Comparison of ENCODE assay signal across 1 cellular context in the genomic region with DNA sequence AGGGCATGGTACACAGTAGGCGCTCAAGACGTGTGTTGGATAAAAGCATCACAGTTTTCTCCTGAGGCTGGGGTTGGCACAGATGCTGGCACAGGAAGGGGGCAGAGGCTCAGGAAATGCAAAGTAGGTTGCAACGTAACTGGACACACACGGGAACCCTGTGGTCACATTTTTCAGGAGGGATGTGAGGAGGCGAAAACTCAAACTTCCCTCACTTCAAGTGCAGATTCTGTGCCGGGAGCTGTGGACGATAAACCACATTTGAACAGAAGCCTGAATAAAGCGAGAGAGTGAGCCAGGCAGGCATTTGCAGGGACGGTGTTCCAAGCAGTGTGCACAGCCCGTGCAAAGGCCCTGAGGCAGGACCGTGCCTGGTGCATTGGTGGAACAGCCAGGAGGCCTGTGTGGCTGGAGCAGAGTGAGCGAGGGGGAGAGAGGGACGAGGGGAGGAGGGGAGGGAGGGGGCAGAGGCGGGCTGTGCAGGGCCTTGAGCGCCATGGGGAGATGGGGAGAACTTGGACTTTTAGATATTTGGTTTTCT.
TF ChIP-seq lines count a peak whose summit lies in the region.

No MANE protein-coding gene starts in this region.

TF ChIP-seq in K562, 482 proteins besides CTCF, POLR2A, EP300 and RAD21:
- TF ChIP-seq GABPA (tag; conservative IDR thresholded peaks at IDR 0.05; ENCODE audit: low read depth) (no peak), BCOR (IDR thresholded peaks at IDR 0.05) (0 out of 2 replicates have a peak, but pooled peaks have one; percentile 10), RHOXF2B (CRISPR knock-in tag; conservative IDR thresholded peaks at IDR 0.05) (no peak), ETV5 (CRISPR knock-in tag; IDR thresholded peaks at IDR 0.05; ENCODE audit: low read depth) (no peak), TRIM28 (IDR thresholded peaks at IDR 0.05) (no peak), ZKSCAN8 (CRISPR knock-in tag; IDR thresholded peaks at IDR 0.05) (peak; percentile 40; the same call in 1 of the 2 replicates), CEBPB (tag; IDR thresholded peaks at IDR 0.05) (no peak), CEBPG (CRISPR knock-in tag; IDR thresholded peaks at IDR 0.05) (no peak), CEBPG (tag; conservative IDR thresholded peaks at IDR 0.05 in 1 of 2, IDR thresholded peaks at IDR 0.05 in 1 of 2) (no peak)
